1 cellular context compared by ENCODE assay signal in the genomic region with DNA sequence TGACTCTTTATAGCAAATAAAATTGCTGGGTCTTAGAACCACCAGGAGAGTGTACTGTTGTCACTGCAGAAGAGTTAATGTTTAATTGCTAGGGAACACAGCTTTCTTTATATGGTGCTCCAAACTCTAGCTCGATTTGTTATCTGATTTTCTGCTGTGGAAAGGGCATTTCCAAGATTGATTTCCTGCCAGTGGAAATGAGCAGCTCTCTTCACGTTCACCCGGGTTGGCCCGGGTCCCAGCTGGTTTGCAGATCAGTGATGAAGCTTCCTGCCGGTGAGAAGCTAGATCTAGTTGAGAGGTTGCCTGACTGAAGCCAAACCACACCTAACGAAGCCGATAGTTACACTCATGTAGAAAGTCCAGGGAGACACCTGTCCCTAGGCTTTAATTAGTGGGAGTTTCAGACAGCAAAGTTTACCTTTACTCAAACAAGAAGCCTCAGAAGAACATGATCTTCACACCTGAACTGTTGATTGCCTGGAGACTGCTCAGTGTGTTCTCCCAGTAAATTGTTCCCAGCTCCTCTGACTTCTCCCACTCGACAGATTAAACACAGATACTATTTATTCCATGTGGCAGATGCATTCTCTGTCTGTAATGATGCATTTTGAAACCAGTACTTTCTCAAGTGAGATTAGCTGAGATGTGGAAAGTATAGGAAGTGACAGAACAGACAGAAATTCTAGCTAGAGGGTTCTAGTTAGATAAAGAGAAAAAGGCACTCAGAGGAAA.
TF ChIP-seq lines count a peak whose summit lies in the region.

No MANE protein-coding gene starts in this region.

TF ChIP-seq in HepG2, 621 proteins besides CTCF, POLR2A, EP300 and RAD21 (continued from another document):
- TF ChIP-seq, protein P1, sequence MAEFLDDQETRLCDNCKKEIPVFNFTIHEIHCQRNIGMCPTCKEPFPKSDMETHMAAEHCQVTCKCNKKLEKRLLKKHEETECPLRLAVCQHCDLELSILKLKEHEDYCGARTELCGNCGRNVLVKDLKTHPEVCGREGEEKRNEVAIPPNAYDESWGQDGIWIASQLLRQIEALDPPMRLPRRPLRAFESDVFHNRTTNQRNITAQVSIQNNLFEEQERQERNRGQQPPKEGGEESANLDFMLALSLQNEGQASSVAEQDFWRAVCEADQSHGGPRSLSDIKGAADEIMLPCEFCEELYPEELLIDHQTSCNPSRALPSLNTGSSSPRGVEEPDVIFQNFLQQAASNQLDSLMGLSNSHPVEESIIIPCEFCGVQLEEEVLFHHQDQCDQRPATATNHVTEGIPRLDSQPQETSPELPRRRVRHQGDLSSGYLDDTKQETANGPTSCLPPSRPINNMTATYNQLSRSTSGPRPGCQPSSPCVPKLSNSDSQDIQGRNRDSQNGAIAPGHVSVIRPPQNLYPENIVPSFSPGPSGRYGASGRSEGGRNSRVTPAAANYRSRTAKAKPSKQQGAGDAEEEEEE (CRISPR knock-in tag; IDR thresholded peaks at IDR 0.05; ENCODE audit: borderline replicate concordance): no peak
- TF ChIP-seq SALL2 (CRISPR knock-in tag; IDR thresholded peaks at IDR 0.05): no peak
- TF ChIP-seq RAD51 (IDR thresholded peaks at IDR 0.05; ENCODE audit: borderline replicate concordance): no peak
- peak; percentile 96 for TF ChIP-seq SALL1 (CRISPR knock-in tag; IDR thresholded peaks at IDR 0.05)
- TF ChIP-seq ZNF263 (CRISPR knock-in tag; IDR thresholded peaks at IDR 0.05): no peak
- no peak for TF ChIP-seq MATR3 (CRISPR knock-in tag; IDR thresholded peaks at IDR 0.05)
- no peak for TF ChIP-seq ZNF510 (CRISPR knock-in tag; IDR thresholded peaks at IDR 0.05; ENCODE audit: low read depth)
